ENCODE assay signal across 30 cellular contexts in genomic region chr5:58148366-58148765, GRCh38.
"Had no signal": no experiment of that assay in that cellular context is flagged by ENCODE, and none has a peak within 500 bp of the region (broad histone marks: within the 10 kb centered on the region; RNA-seq: fewer than 3 reads in every experiment).

No MANE protein-coding gene starts in this region.

- H3K27me3 ChIP-seq: adrenal gland, body of pancreas, breast epithelium had no signal

- H3K4me1 ChIP-seq: adrenal gland, body of pancreas, breast epithelium had no signal

- DNase-seq: activated B cell treated with CpG ODN at 0.5 μM for 24 hours; activated CD4-positive, alpha-beta memory T cell treated with anti-CD3 and anti-CD28 coated beads for 36 hours; activated CD4-positive, alpha-beta T cell treated with anti-CD3 and anti-CD28 coated beads for 4 hours; activated CD4-positive, alpha-beta T cell treated with anti-CD3 and anti-CD28 coated beads, Interleukin-2, amount 50 U/mL, for 1 hour; activated CD4-positive, CD25-positive, alpha-beta regulatory T cell treated with anti-CD3 and anti-CD28 coated beads, Interleukin-2, amount 50 U/mL, for 72 hours; activated CD8-positive, alpha-beta memory T cell treated with anti-CD3 and anti-CD28 coated beads, Interleukin-2, amount 50 U/mL, for 4 hours; activated gamma-delta T cell treated with Interleukin-2 at 50 U/mL for 16 hours; activated naive CD4-positive, alpha-beta T cell treated with anti-CD3 and anti-CD28 coated beads for 36 hours; activated T-cell treated with anti-CD3 and anti-CD28 coated beads for 4 hours; activated T-cell treated with anti-CD3 and anti-CD28 coated beads, Interleukin-2, amount 50 U/mL, for 4 hours; adrenal gland; body of pancreas; Karpas-422; KBM-7; NCI-H1048; NCI-H1105 treated with DMSO at 0.1 percent for 48 hours; NCI-H1436; NCI-H1694; NCI-H2029; NCI-H2171 treated with DMSO at 0.1 percent for 48 hours; NCI-H345; NCI-H524 treated with DMSO at 0.1 percent for 48 hours; PC-3; Right ventricle myocardium superior; SW 1271; T-helper 1 cell; T-helper 2 cell; T-helper 9 cell had no signal

- H3K27ac ChIP-seq: adrenal gland, body of pancreas, breast epithelium, VCaP had no signal

- H3K9me3 ChIP-seq: adrenal gland, body of pancreas, breast epithelium had no signal

- H3K36me3 ChIP-seq: adrenal gland, breast epithelium had no signal

- H3K4me3 ChIP-seq: adrenal gland, body of pancreas, breast epithelium had no signal
